In genomic region chr3:156554842-156555687, GRCh38 we compare ENCODE assay signal across 8 cellular contexts. TPM values are rescaled to one million over a fixed set of nuclear protein-coding genes. Genes with fewer than 3 reads are reported as not detected.
DNase-seq lines count a peak whose midpoint lies in the region; ATAC-seq and TF ChIP-seq lines count a peak whose summit lies in the region.

Gene SSR3, minus strand, starts transcription at chr3:156555117. Its CDS starts 28 bp downstream, at chr3:156555089.

- H3K36me3 ChIP-seq in PC-3 (ENCODE audit: low read depth, low read length), result peaks cover 29% of the 10 kb centered on the region

- CTCF ChIA-PET in PC-3 (lab: Charles Lee), result interaction anchor here (1.0 to 1.4 kb wide), 2 partner anchors 20 to 119 kb away, joined by 3 to 5 read pairs; no protein-coding TSS in a partner anchor

- no peaks in the 10 kb centered on the region for H3K9me2 ChIP-seq in PC-3 (replicated peaks; ENCODE audit: low read length)

- H3K9me3 ChIP-seq in PC-3 (ENCODE audit: low read length) (no peaks in the 10 kb centered on the region), mononuclear cell (ENCODE audit: low read depth, low read length) (no peaks in the 10 kb centered on the region)

- peaks cover 49% of the 10 kb centered on the region for H3K79me2 ChIP-seq in PC-3 (ENCODE audit: low read length)

- H3F3A ChIP-seq in PC-3 (ENCODE audit: low read length, unreplicated experiment), result no peaks in the 10 kb centered on the region

- peak within 1 kb of the TSS; percentile 96 for H3K9ac ChIP-seq in PC-3 (ENCODE audit: low read length)

- peak within 1 kb of the TSS; percentile 93 for H3K4me2 ChIP-seq in PC-3 (ENCODE audit: low read length)

- H4K20me1 ChIP-seq in PC-3 (ENCODE audit: low read length), result peaks cover 19% of the 10 kb centered on the region; the same call in 1 of the 2 replicates

- TF ChIP-seq CTCF in PC-3 (conservative IDR thresholded peaks at IDR 0.05; ENCODE audit: low read depth, low read length) (no peak), epithelial cell of esophagus (IDR thresholded peaks at IDR 0.05; ENCODE audit: insufficient read depth, low read depth, low read length, missing control alignments) (no peak)

- intact Hi-C loops in PC-3 (cut with micrococcal nuclease), result loop anchor here (1.0 to 10.0 kb wide), 4 partner anchors 76 to 526 kb away; partner anchors contain the start of gene TIPARP

- peak within 1 kb of the TSS; percentile 54 for H3K27ac ChIP-seq in PC-3 (ENCODE audit: low read length)

- peak; percentile 96 for DNase-seq in DMS114 treated with DMSO at 0.1 percent for 48 hours (lab: John Stamatoyannopoulos, UW; ENCODE audit: unreplicated experiment)
- peak; percentile 99 for DNase-seq in PC-3
- DNase-seq in activated T-cell treated with anti-CD3 and anti-CD28 coated beads for 48 hours (ENCODE audit: low read depth), result peak; percentile 99
- peak; percentile 100 for DNase-seq in epithelial cell of esophagus (ENCODE audit: low read depth)
- DNase-seq in stimulated activated CD8-positive, alpha-beta memory T cell treated with anti-CD3 and anti-CD28 coated beads, Interleukin-4, amount 100 ng/mL, for 1 hour (ENCODE audit: low read depth in 2 of 2, low spot score in 1 of 2), result peak; percentile 95 to 98

- no TSS peak for BruUV-seq in PC-3 (replicated peaks; lab: Mats Ljungman, UMichigan)

- no peaks in the 10 kb centered on the region for H3K27me3 ChIP-seq in PC-3 (ENCODE audit: low read length)
- no peaks in the 10 kb centered on the region for H3K27me3 ChIP-seq in mononuclear cell (ENCODE audit: insufficient read depth, low read length)

- peaks cover 36% of the 10 kb centered on the region for H3K4me1 ChIP-seq in PC-3 (ENCODE audit: insufficient read depth, low read length)
- H3K4me1 ChIP-seq in mononuclear cell (ENCODE audit: insufficient read depth, low read length), result peaks cover 19% of the 10 kb centered on the region

- no peak; the same call in 1 of the 2 replicates for TF ChIP-seq EP300 in Ishikawa (IDR thresholded peaks at IDR 0.05; ENCODE audit: borderline replicate concordance)

- peak within 1 kb of the TSS; percentile 99 for H2AFZ ChIP-seq in PC-3 (ENCODE audit: low read length)

- POLR2A ChIA-PET in PC-3 (lab: Charles Lee; ENCODE audit: unreplicated experiment), result interaction anchor here (0.6 to 0.8 kb wide), 6 partner anchors 75 to 528 kb away, joined by 3 to 4 read pairs (median 3); no protein-coding TSS in a partner anchor

- peak; percentile 99 for ATAC-seq in GM21576 (IDR thresholded peaks at IDR 0.05; ENCODE audit: unreplicated experiment)
- ATAC-seq in PC-3, result peak; percentile 99

- H3K4me3 ChIP-seq in PC-3 (ENCODE audit: low read length), result peak within 1 kb of the TSS; percentile 96
- H3K4me3 ChIP-seq in epithelial cell of esophagus (ENCODE audit: low read length), result peak within 1 kb of the TSS; percentile 87
- peak within 1 kb of the TSS; percentile 91 for H3K4me3 ChIP-seq in mononuclear cell (ENCODE audit: low read length)

- no peak for TF ChIP-seq RAD21 in Ishikawa (IDR thresholded peaks at IDR 0.05; ENCODE audit: low read depth)

TF ChIP-seq in Ishikawa, 13 proteins besides CTCF, POLR2A, EP300 and RAD21:
- TF ChIP-seq FOXM1 (IDR thresholded peaks at IDR 0.05; ENCODE audit: borderline replicate concordance, low read depth) (peak; percentile 57; the same call in 1 of the 2 replicates), NFIC (IDR thresholded peaks at IDR 0.05) (no peak), MAX (IDR thresholded peaks at IDR 0.05) (peak; percentile 49; the same call in 1 of the 2 replicates), TCF12 (IDR thresholded peaks at IDR 0.05; ENCODE audit: low read depth) (no peak), ZBTB7A (IDR thresholded peaks at IDR 0.05; ENCODE audit: low read depth) (no peak; the same call in 1 of the 2 replicates), CREB1 (IDR thresholded peaks at IDR 0.05; ENCODE audit: low read depth) (peak; percentile 56), USF1 (IDR thresholded peaks at IDR 0.05) (peak; percentile 100), CEBPB (IDR thresholded peaks at IDR 0.05) (no peak), REST (IDR thresholded peaks at IDR 0.05; ENCODE audit: low read depth) (no peak), EGR1 (IDR thresholded peaks at IDR 0.05) (peak; percentile 96), TEAD4 (IDR thresholded peaks at IDR 0.05) (peak; percentile 95), YY1 (IDR thresholded peaks at IDR 0.05; ENCODE audit: low read depth) (peak; percentile 82), TAF1 (IDR thresholded peaks at IDR 0.05; ENCODE audit: low read depth) (peak; percentile 80)

RNA-seq across cellular contexts. Expression of gene SSR3, which starts in this region (rescaled TPM):
- 171 and 178 TPM in 2 replicates for total RNA-seq in PC-3 (2014; rRNA removed)
- total RNA-seq in mononuclear cell, result 109 TPM

Comparison
In these comparisons a context has a peak if more than half of its experiments do, and no peak if none do; other contexts are left out.
1. Peak in every context shown above with its lines: DNase-seq, ATAC-seq, H3K4me3 ChIP-seq and H3K27ac ChIP-seq.